ENCODE assay signal across 31 cellular contexts in the genomic region with DNA sequence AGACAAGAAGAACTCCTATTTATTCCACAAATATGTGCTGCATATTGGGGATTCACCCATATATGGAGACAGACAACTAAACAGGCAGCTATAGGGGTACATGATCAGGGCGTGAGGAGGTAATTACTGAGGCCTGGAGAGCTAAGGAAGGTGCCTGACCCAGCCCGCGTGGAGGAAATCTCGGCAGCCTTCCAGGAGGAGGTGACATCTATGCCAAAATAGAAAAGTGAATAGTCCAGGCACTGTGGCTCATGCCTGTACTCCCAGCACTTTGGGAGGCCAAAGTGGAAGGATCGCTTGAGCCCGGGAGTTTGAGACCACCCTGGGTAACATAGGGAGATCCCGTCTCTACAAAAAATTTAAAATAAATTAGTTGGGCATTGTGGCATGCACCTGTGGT.
"Had no signal": no experiment of that assay in that cellular context is flagged by ENCODE, and none has a peak within 500 bp of the region (broad histone marks: within the 10 kb centered on the region; RNA-seq: fewer than 3 reads in every experiment).

No MANE protein-coding gene starts in this region.

- H3K4me3 Mint-ChIP-seq: activated CD4-positive, alpha-beta memory T cell treated with anti-CD3 and anti-CD28 coated beads, Interleukin-2, amount 10 ng/mL, durations not matched to agents 7 days and 5 days; activated CD4-positive, alpha-beta T cell treated with anti-CD3 and anti-CD28 coated beads, Interleukin-2, amount 10 ng/mL, durations not matched to agents 7 days and 5 days; activated naive CD8-positive, alpha-beta T cell; activated T-cell treated with anti-CD3 and anti-CD28 coated beads, Interleukin-2, amount 50 U/mL, for 24 hours; activated T-cell treated with anti-CD3 and anti-CD28 coated beads, Interleukin-2, amount 50 U/mL, for 72 hours; WTC11 had no signal

- H3K4me1 Mint-ChIP-seq: activated CD4-positive, alpha-beta memory T cell treated with anti-CD3 and anti-CD28 coated beads, Interleukin-2, amount 10 ng/mL, durations not matched to agents 7 days and 5 days; activated CD4-positive, alpha-beta T cell treated with anti-CD3 and anti-CD28 coated beads, Interleukin-2, amount 10 ng/mL, durations not matched to agents 7 days and 5 days; WTC11 had no signal

- H3K27me3 ChIP-seq: esophagus squamous epithelium, gastroesophageal sphincter, heart right ventricle, hepatocyte had no signal

- H3K9me3 Mint-ChIP-seq: activated CD4-positive, alpha-beta memory T cell treated with anti-CD3 and anti-CD28 coated beads, Interleukin-2, amount 10 ng/mL, durations not matched to agents 7 days and 5 days; activated CD4-positive, alpha-beta T cell treated with anti-CD3 and anti-CD28 coated beads, Interleukin-2, amount 10 ng/mL, durations not matched to agents 7 days and 5 days; activated T-cell treated with anti-CD3 and anti-CD28 coated beads, Interleukin-2, amount 50 U/mL, for 24 hours; activated T-cell treated with anti-CD3 and anti-CD28 coated beads, Interleukin-2, amount 50 U/mL, for 72 hours; WTC11 had no signal

- H3K9me3 ChIP-seq: esophagus squamous epithelium, gastroesophageal sphincter, heart right ventricle had no signal

- H3K36me3 Mint-ChIP-seq: activated naive CD8-positive, alpha-beta T cell had no signal

- H3K4me2 ChIP-seq: hepatocyte had no signal

- H3K27ac ChIP-seq: epithelial cell of prostate, esophagus squamous epithelium, gastroesophageal sphincter, heart right ventricle, hepatocyte, VCaP had no signal

- H3K4me1 ChIP-seq: gastroesophageal sphincter, heart right ventricle had no signal

- FAIRE-seq: astrocyte, colon, endometrium, endothelial cell of umbilical vein had no signal

- H2AFZ ChIP-seq: hepatocyte had no signal

- H3K27me3 Mint-ChIP-seq: activated CD4-positive, alpha-beta memory T cell treated with anti-CD3 and anti-CD28 coated beads, Interleukin-2, amount 10 ng/mL, durations not matched to agents 7 days and 5 days; activated CD4-positive, alpha-beta T cell treated with anti-CD3 and anti-CD28 coated beads, Interleukin-2, amount 10 ng/mL, durations not matched to agents 7 days and 5 days; activated naive CD8-positive, alpha-beta T cell; activated T-cell treated with anti-CD3 and anti-CD28 coated beads, Interleukin-2, amount 50 U/mL, for 24 hours had no signal

- H3K27ac Mint-ChIP-seq: activated CD4-positive, alpha-beta memory T cell treated with anti-CD3 and anti-CD28 coated beads, Interleukin-2, amount 10 ng/mL, durations not matched to agents 7 days and 5 days; activated CD4-positive, alpha-beta T cell treated with anti-CD3 and anti-CD28 coated beads, Interleukin-2, amount 10 ng/mL, durations not matched to agents 7 days and 5 days; activated naive CD8-positive, alpha-beta T cell; activated T-cell treated with anti-CD3 and anti-CD28 coated beads, Interleukin-2, amount 50 U/mL, for 24 hours; activated T-cell treated with anti-CD3 and anti-CD28 coated beads, Interleukin-2, amount 50 U/mL, for 72 hours; WTC11 had no signal

- DNase-seq: activated CD4-positive, alpha-beta memory T cell treated with anti-CD3 and anti-CD28 coated beads, Interleukin-2, amount 10 ng/mL, durations not matched to agents 7 days and 5 days; activated CD4-positive, alpha-beta T cell treated with anti-CD3 and anti-CD28 coated beads for 1 hour; activated CD4-positive, alpha-beta T cell treated with anti-CD3 and anti-CD28 coated beads for 4 hours; activated CD4-positive, alpha-beta T cell treated with anti-CD3 and anti-CD28 coated beads, Interleukin-2, amount 10 ng/mL, durations not matched to agents 7 days and 5 days; activated CD4-positive, alpha-beta T cell treated with anti-CD3 and anti-CD28 coated beads, Interleukin-2, amount 50 U/mL, for 4 hours; activated CD8-positive, alpha-beta memory T cell treated with anti-CD3 and anti-CD28 coated beads, Interleukin-2, amount 50 U/mL, for 48 hours; activated effector memory CD4-positive, alpha-beta T cell treated with Interleukin-2 at 50 U/mL for 16 hours; activated gamma-delta T cell treated with Interleukin-2 at 50 U/mL for 16 hours; activated naive CD4-positive, alpha-beta T cell treated with anti-CD3 and anti-CD28 coated beads, Interleukin-2, amount 50 U/mL, for 16 hours; activated naive CD4-positive, alpha-beta T cell treated with Interleukin-2 at 50 U/mL for 16 hours; activated T-cell treated with anti-CD3 and anti-CD28 coated beads for 4 hours; activated T-cell treated with anti-CD3 and anti-CD28 coated beads, Interleukin-2, amount 50 U/mL, for 24 hours; activated T-cell treated with anti-CD3 and anti-CD28 coated beads, Interleukin-2, amount 50 U/mL, for 72 hours; amniotic stem cell; anterior cingulate cortex; cortex of kidney; effector CD8-positive, alpha-beta T cell; esophagus squamous epithelium; foreskin melanocyte; heart right ventricle; T-helper 2 cell had no signal

- H3K4me3 ChIP-seq: esophagus squamous epithelium, gastroesophageal sphincter, heart right ventricle, hepatocyte had no signal

- ATAC-seq: activated T-cell treated with anti-CD3 and anti-CD28 coated beads, Interleukin-2, amount 50 U/mL, for 72 hours; gastroesophageal sphincter; heart right ventricle; WTC11 had no signal
